In the genomic region with DNA sequence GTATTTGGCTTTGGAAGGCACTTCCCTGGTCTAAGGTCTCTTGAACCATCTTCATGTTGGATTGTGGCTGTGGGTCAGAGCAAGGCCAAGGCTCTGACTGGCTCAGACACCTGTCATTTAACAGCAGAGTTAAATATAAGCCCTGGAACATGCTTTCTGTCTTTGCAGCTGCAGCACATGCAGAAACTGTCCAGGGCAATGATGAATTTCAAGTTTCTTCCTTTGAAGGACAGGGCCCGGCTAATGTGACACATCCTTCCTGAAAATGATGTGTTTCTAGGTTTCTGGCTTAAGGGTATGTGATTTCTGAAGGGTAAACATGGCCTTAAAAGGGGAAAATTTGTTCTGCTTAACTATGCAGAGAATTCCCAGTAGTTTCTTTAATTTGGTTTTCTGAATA, we compare ENCODE assay signal across 13 cellular contexts.
"Had no signal": no experiment of that assay in that cellular context is flagged by ENCODE, and none has a peak within 500 bp of the region (broad histone marks: within the 10 kb centered on the region; RNA-seq: fewer than 3 reads in every experiment).

No MANE protein-coding gene starts in this region.

- H3K27ac Mint-ChIP-seq: activated T-helper 1 cell treated with anti-CD3 and anti-CD28 coated beads, Interleukin-12 subunit alpha, Interleukin-12 subunit beta, Interleukin-2, Interleukin-4 antibody, amounts not matched to agents 30 ng/mL and 10 ng/mL and 1 ng/mL, durations not matched to agents 14 hours and 24 hours and 36 hours; endodermal cell had no signal

- H3K4me3 ChIP-seq: breast epithelium, hepatocyte, skin epidermis, tibial nerve had no signal

- H3K27me3 ChIP-seq: hepatocyte had no signal

- H3K9me3 Mint-ChIP-seq: activated T-helper 1 cell treated with anti-CD3 and anti-CD28 coated beads, Interleukin-12 subunit alpha, Interleukin-12 subunit beta, Interleukin-2, Interleukin-4 antibody, amounts not matched to agents 30 ng/mL and 10 ng/mL and 1 ng/mL, durations not matched to agents 14 hours and 24 hours and 36 hours; endodermal cell had no signal

- H3K4me3 Mint-ChIP-seq: activated T-helper 1 cell treated with anti-CD3 and anti-CD28 coated beads, Interleukin-12 subunit alpha, Interleukin-12 subunit beta, Interleukin-2, Interleukin-4 antibody, amounts not matched to agents 30 ng/mL and 10 ng/mL and 1 ng/mL, durations not matched to agents 14 hours and 24 hours and 36 hours; endodermal cell had no signal

- H3K4me1 ChIP-seq: breast epithelium, parathyroid adenoma, tibial nerve had no signal

- DNase-seq: activated CD4-positive, alpha-beta T cell treated with anti-CD3 and anti-CD28 coated beads for 1 hour; activated naive CD4-positive, alpha-beta T cell treated with anti-CD3 and anti-CD28 coated beads, Interleukin-2, amount 50 U/mL, for 16 hours; endodermal cell; erythroblast; retina; stimulated activated CD4-positive, alpha-beta T cell treated with anti-CD3 and anti-CD28 coated beads, Interleukin-4, amount 100 ng/mL, for 4 hours; T-helper 9 cell had no signal

- H3K36me3 ChIP-seq: breast epithelium, tibial nerve had no signal

- H3K27ac ChIP-seq: breast epithelium, hepatocyte, parathyroid adenoma, skin epidermis, tibial nerve had no signal

- H3K9me3 ChIP-seq: breast epithelium, tibial nerve had no signal
